Comparison of ENCODE assay signal across 1 cellular context in the genomic region with DNA sequence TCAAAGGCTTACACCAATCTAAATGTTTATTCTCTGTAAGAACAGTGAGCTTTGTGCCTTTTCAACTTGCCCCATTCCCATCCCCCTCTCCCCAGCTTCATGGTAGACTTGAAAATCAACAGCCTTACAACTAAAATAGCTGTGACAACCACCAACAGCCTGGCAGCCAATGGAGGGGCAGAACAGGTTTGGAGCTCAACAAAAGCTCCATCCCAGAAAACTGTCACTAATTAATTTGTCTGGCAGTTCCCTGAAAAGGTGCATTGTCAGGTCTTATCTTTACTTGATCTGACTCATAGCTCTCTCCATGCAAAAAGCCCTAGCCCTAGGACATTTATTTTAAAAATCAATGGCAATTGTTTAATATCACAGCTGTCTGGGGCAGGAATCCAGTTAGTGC.
TF ChIP-seq lines count a peak whose summit lies in the region.

No MANE protein-coding gene starts in this region.

TF ChIP-seq in GM23338, 12 proteins besides CTCF, POLR2A, EP300 and RAD21 (continued from another document):
- TF ChIP-seq, protein P1, sequence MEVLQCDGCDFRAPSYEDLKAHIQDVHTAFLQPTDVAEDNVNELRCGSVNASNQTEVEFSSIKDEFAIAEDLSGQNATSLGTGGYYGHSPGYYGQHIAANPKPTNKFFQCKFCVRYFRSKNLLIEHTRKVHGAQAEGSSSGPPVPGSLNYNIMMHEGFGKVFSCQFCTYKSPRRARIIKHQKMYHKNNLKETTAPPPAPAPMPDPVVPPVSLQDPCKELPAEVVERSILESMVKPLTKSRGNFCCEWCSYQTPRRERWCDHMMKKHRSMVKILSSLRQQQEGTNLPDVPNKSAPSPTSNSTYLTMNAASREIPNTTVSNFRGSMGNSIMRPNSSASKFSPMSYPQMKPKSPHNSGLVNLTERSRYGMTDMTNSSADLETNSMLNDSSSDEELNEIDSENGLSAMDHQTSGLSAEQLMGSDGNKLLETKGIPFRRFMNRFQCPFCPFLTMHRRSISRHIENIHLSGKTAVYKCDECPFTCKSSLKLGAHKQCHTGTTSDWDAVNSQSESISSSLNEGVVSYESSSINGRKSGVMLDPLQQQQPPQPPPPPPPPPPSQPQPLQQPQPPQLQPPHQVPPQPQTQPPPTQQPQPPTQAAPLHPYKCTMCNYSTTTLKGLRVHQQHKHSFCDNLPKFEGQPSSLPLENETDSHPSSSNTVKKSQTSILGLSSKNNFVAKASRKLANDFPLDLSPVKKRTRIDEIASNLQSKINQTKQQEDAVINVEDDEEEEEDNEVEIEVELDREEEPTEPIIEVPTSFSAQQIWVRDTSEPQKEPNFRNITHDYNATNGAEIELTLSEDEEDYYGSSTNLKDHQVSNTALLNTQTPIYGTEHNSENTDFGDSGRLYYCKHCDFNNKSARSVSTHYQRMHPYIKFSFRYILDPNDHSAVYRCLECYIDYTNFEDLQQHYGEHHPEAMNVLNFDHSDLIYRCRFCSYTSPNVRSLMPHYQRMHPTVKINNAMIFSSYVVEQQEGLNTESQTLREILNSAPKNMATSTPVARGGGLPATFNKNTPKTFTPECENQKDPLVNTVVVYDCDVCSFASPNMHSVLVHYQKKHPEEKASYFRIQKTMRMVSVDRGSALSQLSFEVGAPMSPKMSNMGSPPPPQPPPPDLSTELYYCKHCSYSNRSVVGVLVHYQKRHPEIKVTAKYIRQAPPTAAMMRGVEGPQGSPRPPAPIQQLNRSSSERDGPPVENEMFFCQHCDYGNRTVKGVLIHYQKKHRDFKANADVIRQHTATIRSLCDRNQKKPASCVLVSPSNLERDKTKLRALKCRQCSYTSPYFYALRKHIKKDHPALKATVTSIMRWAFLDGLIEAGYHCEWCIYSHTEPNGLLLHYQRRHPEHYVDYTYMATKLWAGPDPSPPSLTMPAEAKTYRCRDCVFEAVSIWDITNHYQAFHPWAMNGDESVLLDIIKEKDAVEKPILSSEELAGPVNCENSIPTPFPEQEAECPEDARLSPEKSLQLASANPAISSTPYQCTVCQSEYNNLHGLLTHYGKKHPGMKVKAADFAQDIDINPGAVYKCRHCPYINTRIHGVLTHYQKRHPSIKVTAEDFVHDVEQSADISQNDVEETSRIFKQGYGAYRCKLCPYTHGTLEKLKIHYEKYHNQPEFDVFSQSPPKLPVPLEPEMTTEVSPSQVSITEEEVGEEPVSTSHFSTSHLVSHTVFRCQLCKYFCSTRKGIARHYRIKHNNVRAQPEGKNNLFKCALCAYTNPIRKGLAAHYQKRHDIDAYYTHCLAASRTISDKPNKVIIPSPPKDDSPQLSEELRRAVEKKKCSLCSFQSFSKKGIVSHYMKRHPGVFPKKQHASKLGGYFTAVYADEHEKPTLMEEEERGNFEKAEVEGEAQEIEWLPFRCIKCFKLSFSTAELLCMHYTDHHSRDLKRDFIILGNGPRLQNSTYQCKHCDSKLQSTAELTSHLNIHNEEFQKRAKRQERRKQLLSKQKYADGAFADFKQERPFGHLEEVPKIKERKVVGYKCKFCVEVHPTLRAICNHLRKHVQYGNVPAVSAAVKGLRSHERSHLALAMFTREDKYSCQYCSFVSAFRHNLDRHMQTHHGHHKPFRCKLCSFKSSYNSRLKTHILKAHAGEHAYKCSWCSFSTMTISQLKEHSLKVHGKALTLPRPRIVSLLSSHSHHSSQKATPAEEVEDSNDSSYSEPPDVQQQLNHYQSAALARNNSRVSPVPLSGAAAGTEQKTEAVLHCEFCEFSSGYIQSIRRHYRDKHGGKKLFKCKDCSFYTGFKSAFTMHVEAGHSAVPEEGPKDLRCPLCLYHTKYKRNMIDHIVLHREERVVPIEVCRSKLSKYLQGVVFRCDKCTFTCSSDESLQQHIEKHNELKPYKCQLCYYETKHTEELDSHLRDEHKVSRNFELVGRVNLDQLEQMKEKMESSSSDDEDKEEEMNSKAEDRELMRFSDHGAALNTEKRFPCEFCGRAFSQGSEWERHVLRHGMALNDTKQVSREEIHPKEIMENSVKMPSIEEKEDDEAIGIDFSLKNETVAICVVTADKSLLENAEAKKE (CRISPR knock-in tag; IDR thresholded peaks at IDR 0.05), result no peak
- TF ChIP-seq EZH2 (IDR thresholded peaks at IDR 0.05; ENCODE audit: low read depth, unreplicated experiment), result no peak
- TF ChIP-seq JUNB (IDR thresholded peaks at IDR 0.05; ENCODE audit: unreplicated experiment), result no peak
- TF ChIP-seq, protein P2, sequence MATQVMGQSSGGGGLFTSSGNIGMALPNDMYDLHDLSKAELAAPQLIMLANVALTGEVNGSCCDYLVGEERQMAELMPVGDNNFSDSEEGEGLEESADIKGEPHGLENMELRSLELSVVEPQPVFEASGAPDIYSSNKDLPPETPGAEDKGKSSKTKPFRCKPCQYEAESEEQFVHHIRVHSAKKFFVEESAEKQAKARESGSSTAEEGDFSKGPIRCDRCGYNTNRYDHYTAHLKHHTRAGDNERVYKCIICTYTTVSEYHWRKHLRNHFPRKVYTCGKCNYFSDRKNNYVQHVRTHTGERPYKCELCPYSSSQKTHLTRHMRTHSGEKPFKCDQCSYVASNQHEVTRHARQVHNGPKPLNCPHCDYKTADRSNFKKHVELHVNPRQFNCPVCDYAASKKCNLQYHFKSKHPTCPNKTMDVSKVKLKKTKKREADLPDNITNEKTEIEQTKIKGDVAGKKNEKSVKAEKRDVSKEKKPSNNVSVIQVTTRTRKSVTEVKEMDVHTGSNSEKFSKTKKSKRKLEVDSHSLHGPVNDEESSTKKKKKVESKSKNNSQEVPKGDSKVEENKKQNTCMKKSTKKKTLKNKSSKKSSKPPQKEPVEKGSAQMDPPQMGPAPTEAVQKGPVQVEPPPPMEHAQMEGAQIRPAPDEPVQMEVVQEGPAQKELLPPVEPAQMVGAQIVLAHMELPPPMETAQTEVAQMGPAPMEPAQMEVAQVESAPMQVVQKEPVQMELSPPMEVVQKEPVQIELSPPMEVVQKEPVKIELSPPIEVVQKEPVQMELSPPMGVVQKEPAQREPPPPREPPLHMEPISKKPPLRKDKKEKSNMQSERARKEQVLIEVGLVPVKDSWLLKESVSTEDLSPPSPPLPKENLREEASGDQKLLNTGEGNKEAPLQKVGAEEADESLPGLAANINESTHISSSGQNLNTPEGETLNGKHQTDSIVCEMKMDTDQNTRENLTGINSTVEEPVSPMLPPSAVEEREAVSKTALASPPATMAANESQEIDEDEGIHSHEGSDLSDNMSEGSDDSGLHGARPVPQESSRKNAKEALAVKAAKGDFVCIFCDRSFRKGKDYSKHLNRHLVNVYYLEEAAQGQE (IDR thresholded peaks at IDR 0.05; ENCODE audit: unreplicated experiment), result no peak
- no peak for TF ChIP-seq ZNF114 (CRISPR knock-in tag; IDR thresholded peaks at IDR 0.05)
- TF ChIP-seq STAT1 (IDR thresholded peaks at IDR 0.05; ENCODE audit: unreplicated experiment), result no peak
TF ChIP-seq in GM23338: peak in this region for 0.
